Comparison of ENCODE assay signal across 2 cellular contexts in genomic region chr22:38310518-38311330, GRCh38.
TF ChIP-seq lines count a peak whose summit lies in the region.

No MANE protein-coding gene starts in this region.

TF ChIP-seq in K562, 482 proteins besides CTCF, POLR2A, EP300 and RAD21:
- TF ChIP-seq DDX20 (tag; IDR thresholded peaks at IDR 0.05; ENCODE audit: low read depth) (no peak), FOXA1 (IDR thresholded peaks at IDR 0.05; ENCODE audit: borderline replicate concordance) (no peak), CREB3L1 (IDR thresholded peaks at IDR 0.05; ENCODE audit: borderline replicate concordance, low read depth) (no peak), POLR2G (IDR thresholded peaks at IDR 0.05; ENCODE audit: low read depth, low read length) (0 out of 2 replicates have a peak, but pooled peaks have one; percentile 9), ZNF3 (CRISPR knock-in tag; IDR thresholded peaks at IDR 0.05) (no peak), ESRRA (IDR thresholded peaks at IDR 0.05; ENCODE audit: borderline replicate concordance, low read depth) (peak; percentile 85), TSHZ1 (CRISPR knock-in tag; IDR thresholded peaks at IDR 0.05) (no peak), HLTF (IDR thresholded peaks at IDR 0.05) (no peak), RBM39 (optimal IDR thresholded peaks at IDR 0.05; ENCODE audit: low read depth, low read length) (no peak), ZNF445 (CRISPR knock-in tag; IDR thresholded peaks at IDR 0.05; ENCODE audit: low read depth) (no peak), RBM15 (IDR thresholded peaks at IDR 0.05; ENCODE audit: insufficient read depth, low read length) (no peak), ZNF436 (CRISPR knock-in tag; IDR thresholded peaks at IDR 0.05) (no peak)

TF ChIP-seq in liver, 16 proteins besides CTCF, POLR2A, EP300 and RAD21:
- TF ChIP-seq RXRA (IDR thresholded peaks at IDR 0.05) = no peak
